Comparison of ENCODE assay signal across 17 cellular contexts in genomic region chr5:67400752-67401151, GRCh38.
A peak's percentile ranks its signal among the peaks of the same experiment; 100 is the strongest.
DNase-seq lines count a peak whose midpoint lies in the region; ATAC-seq and TF ChIP-seq lines count a peak whose summit lies in the region.
"Had no signal": no experiment of that assay in that cellular context is flagged by ENCODE, and none has a peak within 500 bp of the region (broad histone marks: within the 10 kb centered on the region; RNA-seq: fewer than 3 reads in every experiment).

No MANE protein-coding gene starts in this region.

- peaks cover 8% of the 10 kb centered on the region for H3K9me3 Mint-ChIP-seq in MCF 10A (ENCODE audit: unreplicated experiment)
- H3K9me3 Mint-ChIP-seq in activated naive CD8-positive, alpha-beta T cell treated with anti-CD3 and anti-CD28 coated beads, Interleukin-2, amount 50 U/mL, for 24 hours = no peaks in the 10 kb centered on the region
- H3K9me3 Mint-ChIP-seq: CD4-positive, CD25-positive, alpha-beta regulatory T cell had no signal

- no peak overlapping the region for H4K8ac ChIP-seq in trophoblast cell (ENCODE audit: low read depth, low read length)

- no peak overlapping the region for H3K4me2 ChIP-seq in mammary epithelial cell (ENCODE audit: insufficient read depth, low read depth, low read length)
- H3K4me2 ChIP-seq in trophoblast cell (ENCODE audit: low read length) = no peak overlapping the region

- POLR2A ChIA-PET in MCF 10A (lab: Yijun Ruan, JAX) = no interaction called here

- no peak overlapping the region for H4K91ac ChIP-seq in trophoblast cell (ENCODE audit: low read depth, low read length)

- intact Hi-C loops in MCF 10A (cut with micrococcal nuclease) (no loop called here), mammary epithelial cell (cut with micrococcal nuclease) (no loop called here)

- H3K4me3 ChIP-seq in mammary epithelial cell (replicated peaks in 1 of 3; ENCODE audit: insufficient read depth in 1 of 3, low read depth in 2 of 3, low read length in 3 of 3) = no peak overlapping the region
- H3K4me3 ChIP-seq in fibroblast of the aortic adventitia (ENCODE audit: low read depth, low read length) = no peak overlapping the region
- no peak overlapping the region for H3K4me3 ChIP-seq in trophoblast cell (ENCODE audit: low read depth, low read length)

- H3K27me3 ChIP-seq in mammary epithelial cell (ENCODE audit: insufficient read depth, low read length) (no peaks in the 10 kb centered on the region), trophoblast cell (ENCODE audit: insufficient read depth, low read length) (no peaks in the 10 kb centered on the region)
- H3K27me3 ChIP-seq: BE2C had no signal

- no peak overlapping the region for H3K27ac ChIP-seq in mammary epithelial cell (ENCODE audit: insufficient read depth, low read depth, low read length)
- H3K27ac ChIP-seq in trophoblast cell (ENCODE audit: low read depth, low read length) = no peak overlapping the region

- no peak overlapping the region for H4K12ac ChIP-seq in trophoblast cell (ENCODE audit: low read depth, low read length)

- WGBS in mammary epithelial cell (ENCODE audit: low coverage, missing lambda C conversion rate) = 97% methylated on average over 3 of the region's 3 CpGs
- no CpG with 5 or more reads among the region's 3 CpGs for WGBS in trophoblast cell (ENCODE audit: extremely low coverage, insufficient coverage, insufficient read length)

- H3K4me1 ChIP-seq in mammary epithelial cell (ENCODE audit: insufficient read depth, low read length) (peaks cover 17% of the 10 kb centered on the region), trophoblast cell (ENCODE audit: control insufficient read depth in 1 of 2, insufficient read depth in 2 of 2, low read length in 2 of 2) (no peaks in the 10 kb centered on the region)

- no peak overlapping the region for H2BK12ac ChIP-seq in trophoblast cell (ENCODE audit: low read length)

- no peak overlapping the region for H3K23ac ChIP-seq in trophoblast cell (ENCODE audit: low read length)

- in situ Hi-C loops in mammary epithelial cell (cut with MboI; ENCODE audit: low sequenced_read_pairs in 2 of 2) = no loop called here

- H2AFZ ChIP-seq in mammary epithelial cell (ENCODE audit: low read depth, low read length) (no peak overlapping the region), trophoblast cell (ENCODE audit: insufficient read depth, low read length, poor library complexity) (no peak overlapping the region)

- no peak overlapping the region for H3K27ac Mint-ChIP-seq in MCF 10A (ENCODE audit: low read depth, unreplicated experiment)
- no peak overlapping the region for H3K27ac Mint-ChIP-seq in activated naive CD8-positive, alpha-beta T cell treated with anti-CD3 and anti-CD28 coated beads, Interleukin-2, amount 50 U/mL, for 24 hours
- H3K27ac Mint-ChIP-seq: CD4-positive, CD25-positive, alpha-beta regulatory T cell had no signal

- H3K4me3 Mint-ChIP-seq in MCF 10A (ENCODE audit: unreplicated experiment) = no peak overlapping the region
- H3K4me3 Mint-ChIP-seq in activated naive CD8-positive, alpha-beta T cell treated with anti-CD3 and anti-CD28 coated beads, Interleukin-2, amount 50 U/mL, for 24 hours = no peak overlapping the region
- H3K4me3 Mint-ChIP-seq: CD4-positive, CD25-positive, alpha-beta regulatory T cell had no signal

- no peak overlapping the region for H3K18ac ChIP-seq in trophoblast cell (ENCODE audit: low read length)

- BruUV-seq in MCF 10A (replicated peaks; lab: Mats Ljungman, UMichigan) (no TSS peak), mammary epithelial cell (replicated peaks; lab: Mats Ljungman, UMichigan) (no TSS peak)

- no peak overlapping the region for H2BK120ac ChIP-seq in trophoblast cell (ENCODE audit: insufficient read depth, low read length, poor library complexity)

- no peak overlapping the region for H3K9ac ChIP-seq in mammary epithelial cell (ENCODE audit: insufficient read depth, low read length)
- H3K9ac ChIP-seq in trophoblast cell (ENCODE audit: low read length) = no peak overlapping the region

- no peaks in the 10 kb centered on the region for H3K79me2 ChIP-seq in mammary epithelial cell (ENCODE audit: insufficient read depth, low read length)
- no peaks in the 10 kb centered on the region for H3K79me2 ChIP-seq in trophoblast cell (ENCODE audit: control insufficient read depth, insufficient read depth, low read length, poor library complexity)

- peaks cover 37% of the 10 kb centered on the region for H3K4me1 Mint-ChIP-seq in MCF 10A (ENCODE audit: insufficient read depth, unreplicated experiment)
- no peaks in the 10 kb centered on the region for H3K4me1 Mint-ChIP-seq in activated naive CD8-positive, alpha-beta T cell treated with anti-CD3 and anti-CD28 coated beads, Interleukin-2, amount 50 U/mL, for 24 hours
- H3K4me1 Mint-ChIP-seq: CD4-positive, CD25-positive, alpha-beta regulatory T cell had no signal

- no peak overlapping the region for H3K4ac ChIP-seq in trophoblast cell (ENCODE audit: low read depth, low read length)

- no peak for ATAC-seq in activated naive CD8-positive, alpha-beta T cell treated with anti-CD3 and anti-CD28 coated beads, Interleukin-2, amount 50 U/mL, for 24 hours
- ATAC-seq in GM19397 (IDR thresholded peaks at IDR 0.05; ENCODE audit: unreplicated experiment) = no peak
- ATAC-seq: Right ventricle myocardium inferior had no signal

- no peaks in the 10 kb centered on the region for H3K9me3 ChIP-seq in mammary epithelial cell (replicated peaks; ENCODE audit: insufficient read depth, low read length)
- no peaks in the 10 kb centered on the region for H3K9me3 ChIP-seq in trophoblast cell (ENCODE audit: insufficient read depth, low read depth, low read length)
- H3K9me3 ChIP-seq: BE2C had no signal

- TF ChIP-seq CTCF in MCF 10A (IDR thresholded peaks at IDR 0.05; ENCODE audit: unreplicated experiment) = no peak
- no peak for TF ChIP-seq CTCF in mammary epithelial cell (conservative IDR thresholded peaks at IDR 0.05 in 1 of 2, IDR thresholded peaks at IDR 0.05 in 1 of 2; ENCODE audit: extremely low read depth in 1 of 2, insufficient read depth in 1 of 2, low read depth in 1 of 2, low read length in 2 of 2)
- no peak for TF ChIP-seq CTCF in fibroblast of the aortic adventitia (IDR thresholded peaks at IDR 0.05; ENCODE audit: insufficient read depth, low read length)

- CTCF ChIA-PET in MCF 10A (lab: Yijun Ruan, JAX) (interaction anchor here (0.6 to 1.2 kb wide), 2 partner anchors 16 to 151 kb away, joined by 3 to 4 read pairs; no protein-coding TSS in a partner anchor), mammary epithelial cell (lab: Charles Lee; ENCODE audit: low non-redundant PET) (no interaction called here)

- DNase-seq in MCF 10A (ENCODE audit: unreplicated experiment) = peak; percentile 9
- DNase-seq in mammary epithelial cell = no peak
- peak; percentile 41 for DNase-seq in NCI-H69 (lab: John Stamatoyannopoulos, UW)
- peak; percentile 9 for DNase-seq in fibroblast of the aortic adventitia (ENCODE audit: low read depth)
- no peak for DNase-seq in trophoblast cell
- no peak for DNase-seq in activated naive CD8-positive, alpha-beta T cell treated with anti-CD3 and anti-CD28 coated beads, Interleukin-2, amount 50 U/mL, for 24 hours
- DNase-seq: BE2C; CD4-positive, CD25-positive, alpha-beta regulatory T cell; DMS79 treated with DMSO at 0.1 percent for 48 hours; H7; KG1; MV-4-11; NCI-H2107; NCI-H526 treated with DMSO at 0.1 percent for 48 hours; NK-92 treated with Interleukin-12 subunit alpha and Interleukin-12 subunit beta, amount 100 ng/mL, for 24 hours had no signal

- peaks cover 6% of the 10 kb centered on the region for H3K36me3 Mint-ChIP-seq in MCF 10A (ENCODE audit: insufficient read depth, unreplicated experiment)
- no peaks in the 10 kb centered on the region for H3K36me3 Mint-ChIP-seq in activated naive CD8-positive, alpha-beta T cell treated with anti-CD3 and anti-CD28 coated beads, Interleukin-2, amount 50 U/mL, for 24 hours (ENCODE audit: low read depth)
- H3K36me3 Mint-ChIP-seq: CD4-positive, CD25-positive, alpha-beta regulatory T cell had no signal

- no peaks in the 10 kb centered on the region for H3K27me3 Mint-ChIP-seq in MCF 10A (ENCODE audit: insufficient read depth, unreplicated experiment)
- no peaks in the 10 kb centered on the region for H3K27me3 Mint-ChIP-seq in activated naive CD8-positive, alpha-beta T cell treated with anti-CD3 and anti-CD28 coated beads, Interleukin-2, amount 50 U/mL, for 24 hours

- H3K79me1 ChIP-seq in trophoblast cell (ENCODE audit: low read length) = no peaks in the 10 kb centered on the region

- H3K36me3 ChIP-seq in mammary epithelial cell (ENCODE audit: insufficient read depth, low read length) (no peaks in the 10 kb centered on the region), trophoblast cell (ENCODE audit: control insufficient read depth in 1 of 2, insufficient read depth in 2 of 2, low read length in 2 of 2) (no peaks in the 10 kb centered on the region)
- H3K36me3 ChIP-seq: BE2C had no signal

- H2AK5ac ChIP-seq in trophoblast cell (ENCODE audit: low read length) = no peak overlapping the region

- dilution Hi-C loops in mammary epithelial cell (cut with HindIII; ENCODE audit: low sequenced_read_pairs) = no loop called here

- no peaks in the 10 kb centered on the region for H4K20me1 ChIP-seq in mammary epithelial cell (ENCODE audit: insufficient read depth, low read length)

- H2BK5ac ChIP-seq in trophoblast cell (ENCODE audit: low read depth, low read length, poor library complexity) = no peak overlapping the region

- no peak overlapping the region for H3K14ac ChIP-seq in trophoblast cell (ENCODE audit: low read length)

Comparison
In these comparisons a context has a peak if more than half of its experiments do, and no peak if none do; other contexts are left out.
1. DNase-seq: peak in MCF 10A (single experiment), NCI-H69 (single experiment) and fibroblast of the aortic adventitia (single experiment); none in mammary epithelial cell (single experiment), trophoblast cell (0 of 2) and activated naive CD8-positive, alpha-beta T cell treated with anti-CD3 and anti-CD28 coated beads, Interleukin-2, amount 50 U/mL, for 24 hours (single experiment).